In genomic region chr3:157368171-157368570, GRCh38 we compare ENCODE assay signal across 15 cellular contexts.
"Had no signal": no experiment of that assay in that cellular context is flagged by ENCODE, and none has a peak within 500 bp of the region (broad histone marks: within the 10 kb centered on the region; RNA-seq: fewer than 3 reads in every experiment).

No MANE protein-coding gene starts in this region.

- H3K36me3 ChIP-seq: gastrocnemius medialis, heart right ventricle, tibial artery, uterus had no signal

- H3K27ac ChIP-seq: gastrocnemius medialis, heart right ventricle, tibial artery, uterus had no signal

- H3K4me3 ChIP-seq: gastrocnemius medialis, heart right ventricle, tibial artery, uterus had no signal

- H3K4me1 ChIP-seq: gastrocnemius medialis, uterus had no signal

- ATAC-seq: activated T-helper 17 cell treated with anti-CD3 and anti-CD28 coated beads, Interleukin-2, amount 50 U/mL, for 72 hours; gastrocnemius medialis; heart right ventricle; naive thymus-derived CD4-positive, alpha-beta T cell; stimulated activated naive B cell treated with anti-CD40 and anti-IgM and Interleukin-4, amounts not matched to agents 10 μg/mL and 1 μg/mL and 100 μg/mL, for 72 hours had no signal

- H3K27me3 ChIP-seq: gastrocnemius medialis, heart right ventricle, tibial artery, uterus had no signal

- DNase-seq: activated CD4-positive, alpha-beta T cell treated with anti-CD3 and anti-CD28 coated beads for 1 hour; activated CD4-positive, alpha-beta T cell treated with anti-CD3 and anti-CD28 coated beads, Interleukin-2, amount 50 U/mL, for 4 hours; activated naive CD4-positive, alpha-beta T cell treated with anti-CD3 and anti-CD28 coated beads, Interleukin-2, amount 50 U/mL, for 16 hours; activated T-cell treated with anti-CD3 and anti-CD28 coated beads for 4 hours; dermis blood vessel endothelial cell; gastrocnemius medialis; heart right ventricle; islet precursor cell; naive thymus-derived CD4-positive, alpha-beta T cell; stimulated activated CD4-positive, alpha-beta T cell treated with anti-CD3 and anti-CD28 coated beads, Interleukin-2, amount 100 ng/mL, for 48 hours; stimulated activated naive B cell treated with anti-CD40 and anti-IgM and Interleukin-4, amounts not matched to agents 10 μg/mL and 1 μg/mL and 100 μg/mL, for 72 hours; T1000; tibial artery; uterus had no signal

- H3K9me3 ChIP-seq: gastrocnemius medialis, heart right ventricle, tibial artery, uterus had no signal
